2 cellular contexts compared by ENCODE assay signal in the genomic region with DNA sequence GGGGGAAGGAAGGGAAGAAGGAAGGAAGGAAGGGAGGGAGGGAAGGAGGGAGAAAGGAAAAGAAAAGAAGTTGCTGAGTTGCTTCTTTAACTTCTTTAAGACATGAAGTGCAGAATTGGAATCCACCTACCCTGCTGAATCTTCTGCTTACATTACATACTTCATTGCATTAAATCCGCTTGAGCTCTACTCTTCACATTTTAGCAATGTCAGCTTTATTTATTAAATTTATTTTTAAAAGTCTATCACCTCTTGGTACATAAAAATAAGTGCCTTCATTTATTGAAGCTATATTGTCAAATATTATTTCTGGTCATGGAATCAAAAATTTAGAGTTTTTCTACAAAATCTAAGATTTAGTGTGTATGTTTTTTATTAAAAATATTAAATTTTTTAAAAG.
A peak's percentile ranks its signal among the peaks of the same experiment; 100 is the strongest.
TF ChIP-seq lines count a peak whose summit lies in the region.

No MANE protein-coding gene starts in this region.

TF ChIP-seq in HepG2, 621 proteins besides CTCF, POLR2A, EP300 and RAD21:
- TF ChIP-seq ZNF883 (CRISPR knock-in tag; IDR thresholded peaks at IDR 0.05; ENCODE audit: not compliant biosample characterization), result no peak
- TF ChIP-seq MAFF (IDR thresholded peaks at IDR 0.05; ENCODE audit: low read depth, low read length), result peak; percentile 85
- TF ChIP-seq, protein P1, sequence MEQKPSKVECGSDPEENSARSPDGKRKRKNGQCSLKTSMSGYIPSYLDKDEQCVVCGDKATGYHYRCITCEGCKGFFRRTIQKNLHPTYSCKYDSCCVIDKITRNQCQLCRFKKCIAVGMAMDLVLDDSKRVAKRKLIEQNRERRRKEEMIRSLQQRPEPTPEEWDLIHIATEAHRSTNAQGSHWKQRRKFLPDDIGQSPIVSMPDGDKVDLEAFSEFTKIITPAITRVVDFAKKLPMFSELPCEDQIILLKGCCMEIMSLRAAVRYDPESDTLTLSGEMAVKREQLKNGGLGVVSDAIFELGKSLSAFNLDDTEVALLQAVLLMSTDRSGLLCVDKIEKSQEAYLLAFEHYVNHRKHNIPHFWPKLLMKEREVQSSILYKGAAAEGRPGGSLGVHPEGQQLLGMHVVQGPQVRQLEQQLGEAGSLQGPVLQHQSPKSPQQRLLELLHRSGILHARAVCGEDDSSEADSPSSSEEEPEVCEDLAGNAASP (CRISPR knock-in tag; IDR thresholded peaks at IDR 0.05; ENCODE audit: borderline replicate concordance), result no peak
- peak; percentile 75 to 89 for TF ChIP-seq MAFK (conservative IDR thresholded peaks at IDR 0.05 in 1 of 2, IDR thresholded peaks at IDR 0.05 in 1 of 2; ENCODE audit: low read length in 2 of 2)
TF ChIP-seq in HepG2: peak in this region for 2.

TF ChIP-seq in H1, 55 proteins besides CTCF, POLR2A, EP300 and RAD21:
- peak; percentile 33; the same call in 1 of the 2 replicates for TF ChIP-seq MAFK (IDR thresholded peaks at IDR 0.05; ENCODE audit: low read depth, low read length)
- TF ChIP-seq, protein P2, sequence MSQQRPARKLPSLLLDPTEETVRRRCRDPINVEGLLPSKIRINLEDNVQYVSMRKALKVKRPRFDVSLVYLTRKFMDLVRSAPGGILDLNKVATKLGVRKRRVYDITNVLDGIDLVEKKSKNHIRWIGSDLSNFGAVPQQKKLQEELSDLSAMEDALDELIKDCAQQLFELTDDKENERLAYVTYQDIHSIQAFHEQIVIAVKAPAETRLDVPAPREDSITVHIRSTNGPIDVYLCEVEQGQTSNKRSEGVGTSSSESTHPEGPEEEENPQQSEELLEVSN (IDR thresholded peaks at IDR 0.05), result no peak
